Comparison of ENCODE assay signal across 8 cellular contexts in the genomic region with DNA sequence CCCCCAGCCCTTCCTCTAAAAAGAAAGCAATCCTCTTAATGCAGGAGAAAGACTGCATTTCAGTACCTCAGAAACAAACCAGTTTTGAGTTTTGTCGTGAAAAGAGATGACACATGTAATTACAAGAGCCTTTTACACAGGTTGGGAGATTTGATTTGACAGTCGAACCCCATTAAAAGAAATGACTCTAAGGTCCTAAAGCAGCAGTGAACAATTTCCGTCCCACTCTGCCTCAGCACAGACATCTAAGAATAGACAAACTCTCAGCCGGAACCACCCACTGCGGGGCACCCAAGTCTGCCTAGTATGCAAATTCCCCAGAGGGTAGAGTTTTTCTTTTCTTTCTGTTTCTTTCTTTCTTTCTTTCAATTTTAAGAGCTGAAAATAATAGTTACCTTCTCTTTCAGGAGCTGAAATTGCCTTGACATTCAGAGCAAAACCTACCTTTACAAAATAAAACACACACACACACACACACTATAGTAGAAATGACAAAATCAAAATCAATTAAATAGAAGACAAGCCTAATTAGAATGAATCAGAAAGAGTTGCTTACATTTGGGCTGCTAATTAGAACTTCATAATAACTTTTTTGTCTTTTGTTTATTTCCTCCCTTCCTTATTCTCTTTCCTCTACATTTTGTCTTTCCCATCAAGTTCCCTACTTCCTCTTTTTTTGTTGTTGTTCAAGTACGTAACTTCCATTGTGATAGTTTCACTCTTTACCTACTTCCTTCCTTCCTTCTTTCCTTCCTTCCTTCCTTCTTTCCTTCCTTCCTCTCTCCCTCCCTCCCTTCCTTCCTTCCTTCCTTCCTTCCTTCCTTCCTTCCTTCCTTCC.
A peak's percentile ranks its signal among the peaks of the same experiment; 100 is the strongest.
DNase-seq lines count a peak whose midpoint lies in the region; ATAC-seq and TF ChIP-seq lines count a peak whose summit lies in the region.

No MANE protein-coding gene starts in this region.

- H3K27ac ChIP-seq in spleen (peak overlapping the region in 7 of 8 donors; percentile 48 to 77 (median 68)), heart left ventricle (no peak overlapping the region)

- H3K9me3 ChIP-seq in spleen: no peaks in the 10 kb centered on the region
- no peaks in the 10 kb centered on the region for H3K9me3 ChIP-seq in heart left ventricle

- no peaks in the 10 kb centered on the region for H3K27me3 Mint-ChIP-seq in activated CD4-positive, alpha-beta T cell treated with anti-CD3 and anti-CD28 coated beads for 36 hours

- intact Hi-C loops in activated CD4-positive, alpha-beta T cell treated with anti-CD3 and anti-CD28 coated beads for 36 hours (cut with DNase I, micrococcal nuclease): no loop called here
- intact Hi-C loops in spleen (cut with DNase I; ENCODE audit: low total_unique reads) (no loop called here), heart left ventricle (cut with DNase I) (no loop called here)

- H3K27me3 ChIP-seq in spleen (replicated peaks in 1 of 7): no peaks in the 10 kb centered on the region
- H3K27me3 ChIP-seq in heart left ventricle: no peaks in the 10 kb centered on the region

- peaks cover 2% of the 10 kb centered on the region for H3K9me3 Mint-ChIP-seq in activated CD4-positive, alpha-beta T cell treated with anti-CD3 and anti-CD28 coated beads for 36 hours (ENCODE audit: low read depth)

- ATAC-seq in activated CD4-positive, alpha-beta T cell treated with anti-CD3 and anti-CD28 coated beads for 36 hours: peak; percentile 65
- ATAC-seq in HG03039 (IDR thresholded peaks at IDR 0.05; ENCODE audit: unreplicated experiment): peak; percentile 97
- no peak for ATAC-seq in heart left ventricle

- TF ChIP-seq POLR2A in spleen (IDR thresholded peaks at IDR 0.05): no peak
- TF ChIP-seq POLR2A in heart left ventricle (IDR thresholded peaks at IDR 0.05): no peak

- TF ChIP-seq CTCF in spleen (IDR thresholded peaks at IDR 0.05 in 8 of 11, conservative IDR thresholded peaks at IDR 0.05 in 3 of 11): no peak
- no peak for TF ChIP-seq CTCF in heart left ventricle (IDR thresholded peaks at IDR 0.05)

- no peak overlapping the region for H3K4me3 Mint-ChIP-seq in activated CD4-positive, alpha-beta T cell treated with anti-CD3 and anti-CD28 coated beads for 36 hours

- peaks cover 3% of the 10 kb centered on the region for H3K4me1 Mint-ChIP-seq in activated CD4-positive, alpha-beta T cell treated with anti-CD3 and anti-CD28 coated beads for 36 hours

- H3K27ac Mint-ChIP-seq in activated CD4-positive, alpha-beta T cell treated with anti-CD3 and anti-CD28 coated beads for 36 hours: no peak overlapping the region

- H3K4me3 ChIP-seq in spleen: peak overlapping the region in 1 of 8 donors; percentile 29
- no peak overlapping the region for H3K4me3 ChIP-seq in heart left ventricle

- WGBS in spleen, 5 donors: 20 to 36% (median 21%) methylated on average over 6 of the region's 6 CpGs
- WGBS in heart left ventricle, 4 donors: 25 to 44% (median 37%) methylated on average over 6 of the region's 6 CpGs

- H3K36me3 ChIP-seq in spleen: no peaks in the 10 kb centered on the region
- no peaks in the 10 kb centered on the region for H3K36me3 ChIP-seq in heart left ventricle

- CTCF ChIA-PET in activated CD4-positive, alpha-beta T cell treated with anti-CD3 and anti-CD28 coated beads for 36 hours (lab: Charles Lee): interaction anchor here (0.6 kb wide), 1 partner anchor 151 kb away, joined by 4 read pairs; no protein-coding TSS in a partner anchor

- DNase-seq in activated CD4-positive, alpha-beta T cell treated with anti-CD3 and anti-CD28 coated beads for 36 hours: peak; percentile 37
- DNase-seq in activated CD4-positive, alpha-beta T cell treated with anti-CD3 and anti-CD28 coated beads for 4 hours: no peak
- peak; percentile 30 for DNase-seq in SKM-1 (lab: John Stamatoyannopoulos, UW; ENCODE audit: unreplicated experiment)
- DNase-seq in spleen: peak; percentile 82
- no peak for DNase-seq in NCI-H2107 treated with DMSO at 0.1 percent for 48 hours (lab: John Stamatoyannopoulos, UW; ENCODE audit: unreplicated experiment)
- no peak for DNase-seq in HUDEP-2 (lab: John Stamatoyannopoulos, UW; ENCODE audit: unreplicated experiment in 76 of 76)
- DNase-seq in heart left ventricle: no peak

- H3K36me3 Mint-ChIP-seq in activated CD4-positive, alpha-beta T cell treated with anti-CD3 and anti-CD28 coated beads for 36 hours (ENCODE audit: low read depth): no peaks in the 10 kb centered on the region

- POLR2A ChIA-PET in activated CD4-positive, alpha-beta T cell treated with anti-CD3 and anti-CD28 coated beads for 36 hours (lab: Charles Lee): no interaction called here

- H3K4me1 ChIP-seq in spleen: peaks cover 0 to 54% (median 13%) of the 10 kb centered on the region in 6 donors
- no peaks in the 10 kb centered on the region for H3K4me1 ChIP-seq in heart left ventricle

Comparison
In these comparisons a context has a peak if more than half of its experiments do, and no peak if none do; other contexts are left out.
1. DNase-seq: peak in activated CD4-positive, alpha-beta T cell treated with anti-CD3 and anti-CD28 coated beads for 36 hours (single experiment), SKM-1 (single experiment) and spleen (single experiment); none in activated CD4-positive, alpha-beta T cell treated with anti-CD3 and anti-CD28 coated beads for 4 hours (0 of 2), NCI-H2107 treated with DMSO at 0.1 percent for 48 hours (single experiment), HUDEP-2 (0 of 76) and heart left ventricle (0 of 5).
2. ATAC-seq: peak in activated CD4-positive, alpha-beta T cell treated with anti-CD3 and anti-CD28 coated beads for 36 hours (single experiment) and HG03039 (single experiment); none in heart left ventricle (0 of 4).
3. H3K27ac ChIP-seq: peak in spleen (7 of 8); none in heart left ventricle (0 of 12).